8 cellular contexts compared by ENCODE assay signal in genomic region chr2:33476793-33477190, GRCh38. TPM values are rescaled to one million over a fixed set of nuclear protein-coding genes. Genes with fewer than 3 reads are reported as not detected.
DNase-seq lines count a peak whose midpoint lies in the region; ATAC-seq and TF ChIP-seq lines count a peak whose summit lies in the region.

No MANE protein-coding gene starts in this region.

- H3K36me3 ChIP-seq in body of pancreas (replicated peaks in 1 of 2; ENCODE audit: insufficient read depth in 1 of 2, low read depth in 2 of 2) (no peaks in the 10 kb centered on the region), upper lobe of left lung (no peaks in the 10 kb centered on the region)

- no peak for TF ChIP-seq EP300 in upper lobe of left lung (IDR thresholded peaks at IDR 0.05)

- no peak for DNase-seq in activated naive CD4-positive, alpha-beta T cell treated with anti-CD3 and anti-CD28 coated beads, Interleukin-2, amount 10 ng/mL, durations not matched to agents 7 days and 5 days
- DNase-seq in activated naive CD4-positive, alpha-beta T cell treated with anti-CD3 and anti-CD28 coated beads, Interleukin-2, amount 50 U/mL, for 16 hours, result no peak
- no peak for DNase-seq in body of pancreas
- no peak for DNase-seq in memory B cell (ENCODE audit: low spot score in 2 of 2)
- DNase-seq in upper lobe of left lung, result no peak
- DNase-seq in Ammon's horn (ENCODE audit: low spot score), result no peak
- no peak for DNase-seq in cerebellar cortex (ENCODE audit: low spot score)
- DNase-seq in NCI-H2107 treated with DMSO at 0.1 percent for 48 hours (lab: John Stamatoyannopoulos, UW; ENCODE audit: unreplicated experiment), result no peak

- H3K4me1 Mint-ChIP-seq in activated naive CD4-positive, alpha-beta T cell treated with anti-CD3 and anti-CD28 coated beads, Interleukin-2, amount 10 ng/mL, durations not matched to agents 7 days and 5 days, result peaks cover 39% of the 10 kb centered on the region
- H3K4me1 Mint-ChIP-seq in memory B cell, result peaks cover 35% of the 10 kb centered on the region

- H3K36me3 Mint-ChIP-seq in activated naive CD4-positive, alpha-beta T cell treated with anti-CD3 and anti-CD28 coated beads, Interleukin-2, amount 10 ng/mL, durations not matched to agents 7 days and 5 days, result no peaks in the 10 kb centered on the region
- peaks cover 14% of the 10 kb centered on the region for H3K36me3 Mint-ChIP-seq in memory B cell

- CTCF ChIA-PET in activated naive CD4-positive, alpha-beta T cell treated with anti-CD3 and anti-CD28 coated beads, Interleukin-2, amount 10 ng/mL, durations not matched to agents 7 days and 5 days (lab: Charles Lee), result interaction anchor here (1.1 to 1.9 kb wide), 5 partner anchors 17 to 107 kb away, joined by 5 to 38 read pairs (median 6); no protein-coding TSS in a partner anchor

- peak overlapping the region; percentile 99 for H3K27ac Mint-ChIP-seq in activated naive CD4-positive, alpha-beta T cell treated with anti-CD3 and anti-CD28 coated beads, Interleukin-2, amount 10 ng/mL, durations not matched to agents 7 days and 5 days
- H3K27ac Mint-ChIP-seq in memory B cell, result peak overlapping the region; percentile 99

- peak overlapping the region; percentile 84 for H3K4me3 Mint-ChIP-seq in activated naive CD4-positive, alpha-beta T cell treated with anti-CD3 and anti-CD28 coated beads, Interleukin-2, amount 10 ng/mL, durations not matched to agents 7 days and 5 days
- peak overlapping the region; percentile 98 for H3K4me3 Mint-ChIP-seq in memory B cell

- no peak for ATAC-seq in body of pancreas
- no peak for ATAC-seq in memory B cell (ENCODE audit: low read depth)
- ATAC-seq in upper lobe of left lung (ENCODE audit: low FRiP score in 2 of 2), result no peak

- H3K27ac ChIP-seq in body of pancreas (peak overlapping the region; percentile 88 to 95 (median 92)), upper lobe of left lung (peak overlapping the region; percentile 87 to 93 (median 90))

- intact Hi-C loops in body of pancreas (cut with DNase I), result no loop called here

- WGBS in body of pancreas, 2 donors, result 0 to 2% methylated on average over 4 of the region's 4 CpGs
- 2 to 3% methylated on average over 4 of the region's 4 CpGs for WGBS in upper lobe of left lung, 2 donors

- no peaks in the 10 kb centered on the region for H3K27me3 Mint-ChIP-seq in activated naive CD4-positive, alpha-beta T cell treated with anti-CD3 and anti-CD28 coated beads, Interleukin-2, amount 10 ng/mL, durations not matched to agents 7 days and 5 days
- no peaks in the 10 kb centered on the region for H3K27me3 Mint-ChIP-seq in memory B cell

- TF ChIP-seq POLR2A in body of pancreas (IDR thresholded peaks at IDR 0.05), result no peak
- no peak for TF ChIP-seq POLR2A in upper lobe of left lung (IDR thresholded peaks at IDR 0.05)

- no peak for TF ChIP-seq CTCF in body of pancreas (IDR thresholded peaks at IDR 0.05)
- no peak for TF ChIP-seq CTCF in upper lobe of left lung (IDR thresholded peaks at IDR 0.05)

- H3K4me3 ChIP-seq in body of pancreas, result peak overlapping the region in 1 of 2 donors; percentile 1
- H3K4me3 ChIP-seq in upper lobe of left lung, result peak overlapping the region in 3 of 4 donors; percentile 60 to 70 (median 65)

- H3K4me1 ChIP-seq in body of pancreas, result peaks cover 24% of the 10 kb centered on the region
- peaks cover 14 to 31% (median 19%) of the 10 kb centered on the region in 4 donors for H3K4me1 ChIP-seq in upper lobe of left lung

- no peaks in the 10 kb centered on the region for H3K9me3 Mint-ChIP-seq in activated naive CD4-positive, alpha-beta T cell treated with anti-CD3 and anti-CD28 coated beads, Interleukin-2, amount 10 ng/mL, durations not matched to agents 7 days and 5 days
- H3K9me3 Mint-ChIP-seq in memory B cell, result no peaks in the 10 kb centered on the region

- H3K27me3 ChIP-seq in body of pancreas (no peaks in the 10 kb centered on the region), upper lobe of left lung (no peaks in the 10 kb centered on the region)

- H3K9me3 ChIP-seq in body of pancreas (no peaks in the 10 kb centered on the region), upper lobe of left lung (no peaks in the 10 kb centered on the region)

RNA-seq across cellular contexts. Expression of gene RASGRP3, which starts 0.3 kb away (rescaled TPM):
- 10 to 100 TPM in 1 of 2 donors, 1 to 10 TPM in 1; 3.9 to 22.1 TPM for total RNA-seq in body of pancreas
- total RNA-seq in upper lobe of left lung, result 10 to 100 TPM in 5 of 6 donors, 1 to 10 TPM in 1; 7.0 to 34.6 (median 14.1) TPM
